ENCODE assay signal across 16 cellular contexts in the genomic region with DNA sequence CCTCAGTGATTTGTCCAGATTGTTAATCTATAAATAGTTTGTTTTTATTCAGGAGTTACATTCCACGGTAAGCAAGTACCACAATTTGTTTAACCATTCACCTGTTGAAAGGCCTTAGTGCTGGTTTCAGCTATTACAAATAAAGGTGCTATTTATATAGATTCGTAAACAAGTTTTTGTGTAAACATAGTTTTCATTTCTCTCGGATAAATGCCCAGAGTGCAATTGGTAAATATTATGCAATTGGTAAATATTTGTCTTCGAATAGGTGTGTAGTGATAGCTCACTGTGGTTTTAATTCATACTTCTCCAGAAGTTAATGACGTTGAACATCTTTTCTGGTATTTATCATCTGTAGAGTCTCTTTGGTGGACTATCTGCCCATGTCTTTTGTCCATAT.
"Had no signal": no experiment of that assay in that cellular context is flagged by ENCODE, and none has a peak within 500 bp of the region (broad histone marks: within the 10 kb centered on the region; RNA-seq: fewer than 3 reads in every experiment).

No MANE protein-coding gene starts in this region.

- DNase-seq: activated CD4-positive, alpha-beta T cell treated with anti-CD3 and anti-CD28 coated beads, Interleukin-2, amount 50 U/mL, for 4 hours; activated gamma-delta T cell; activated T-cell treated with anti-CD3 and anti-CD28 coated beads, Interleukin-2, amount 50 U/mL, for 24 hours; brain microvascular endothelial cell; endodermal cell; hypothalamus; natural killer cell; nucleus accumbens; spleen; stimulated activated CD4-positive, alpha-beta T cell treated with anti-CD3 and anti-CD28 coated beads, Interleukin-2, amount 100 ng/mL, for 24 hours; stimulated activated naive CD4-positive, alpha-beta T cell; substantia nigra; T-helper 2 cell; transverse colon had no signal

- ATAC-seq: esophagus mucosa, natural killer cell, sciatic nerve had no signal

- H3K36me3 ChIP-seq: brain microvascular endothelial cell, spleen, transverse colon had no signal

- H3K4me3 ChIP-seq: spleen, transverse colon had no signal

- H3K27me3 ChIP-seq: brain microvascular endothelial cell, spleen, transverse colon had no signal

- H3K27ac ChIP-seq: brain microvascular endothelial cell, spleen, transverse colon had no signal
